In the genomic region with DNA sequence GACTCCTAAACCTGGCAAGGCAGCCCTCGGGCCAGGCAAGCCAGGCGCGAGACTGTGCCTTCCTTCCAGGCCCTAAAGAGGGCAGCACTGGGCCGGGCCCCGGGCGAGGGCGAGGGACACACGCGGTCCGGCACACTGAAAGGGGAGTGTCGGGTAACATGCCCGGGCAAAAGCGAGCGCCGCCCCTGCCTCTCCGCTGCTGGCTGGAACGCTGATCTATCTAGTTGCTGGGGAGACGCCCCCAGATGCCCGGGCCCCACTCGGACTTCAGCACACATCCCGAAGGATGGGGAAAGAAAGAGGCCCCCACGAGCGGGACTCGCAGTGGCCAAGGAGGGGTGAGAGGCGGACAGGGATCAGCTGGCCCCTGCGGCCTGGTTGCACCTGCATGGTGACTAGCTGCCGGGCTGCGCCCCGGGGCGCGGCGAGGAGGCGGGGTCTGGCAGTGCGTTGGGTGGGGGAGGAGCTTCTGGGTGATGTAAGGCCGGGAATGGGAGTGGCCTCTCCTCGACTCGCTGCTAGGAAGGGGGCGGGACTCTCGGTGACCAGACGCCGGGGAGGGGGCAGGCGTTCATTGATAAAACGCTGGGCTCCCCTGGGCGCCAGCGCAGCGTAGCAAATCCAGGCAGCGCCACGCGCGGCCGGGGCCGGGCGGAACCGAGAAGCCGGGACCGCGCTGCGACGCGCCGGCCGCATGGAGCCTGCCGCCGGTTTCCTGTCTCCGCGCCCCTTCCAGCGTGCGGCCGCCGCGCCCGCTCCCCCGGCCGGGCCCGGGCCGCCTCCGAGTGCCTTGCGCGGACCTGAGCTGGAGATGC, we compare ENCODE assay signal across 8 cellular contexts. TPM values are rescaled to one million over a fixed set of nuclear protein-coding genes. Genes with fewer than 3 reads are reported as not detected.
DNase-seq lines count a peak whose midpoint lies in the region; ATAC-seq and TF ChIP-seq lines count a peak whose summit lies in the region.

TSS of gene PLK3 (plus strand) at position 608 of the 815 bp plus-strand sequence. CDS start at position 695, 87 bp downstream.

- peaks cover 19% of the 10 kb centered on the region for H3K79me2 ChIP-seq in DOHH2 (ENCODE audit: control insufficient read depth, low read length)

- H3K4me3 ChIP-seq in DOHH2 (ENCODE audit: low read length) (peak within 1 kb of the TSS; percentile 87), Peyer's patch (peak within 1 kb of the TSS; percentile 66 to 89 (median 75)), muscle layer of duodenum (ENCODE audit: low read depth in 1 of 2, low read length in 2 of 2) (peak within 1 kb of the TSS; percentile 80 to 83)

- H3K9me3 ChIP-seq in DOHH2 (ENCODE audit: control insufficient read depth, insufficient read depth, low read length) (no peaks in the 10 kb centered on the region), KOPT-K1 (ENCODE audit: insufficient read depth, low read length, poor library complexity, severe bottlenecking) (no peaks in the 10 kb centered on the region), Peyer's patch (no peaks in the 10 kb centered on the region), muscle layer of duodenum (ENCODE audit: control insufficient read depth in 1 of 2, low read length in 2 of 2) (no peaks in the 10 kb centered on the region)

- ATAC-seq in GM21786 (IDR thresholded peaks at IDR 0.05; ENCODE audit: unreplicated experiment): peak; percentile 79
- peak; percentile 92 for ATAC-seq in esophagus mucosa

- no peaks in the 10 kb centered on the region for H3K9me2 ChIP-seq in DOHH2 (replicated peaks; ENCODE audit: control insufficient read depth, low read length)

- no peaks in the 10 kb centered on the region for H4K20me1 ChIP-seq in DOHH2 (ENCODE audit: control insufficient read depth, insufficient read depth, low read depth, low read length)

- peak; percentile 87 for TF ChIP-seq CTCF in DOHH2 (IDR thresholded peaks at IDR 0.05; ENCODE audit: low read depth, low read length, poor library complexity, severe bottlenecking)
- TF ChIP-seq CTCF in Peyer's patch (IDR thresholded peaks at IDR 0.05): peak; percentile 78 to 98 (median 92)

- H3K27me3 ChIP-seq in DOHH2 (ENCODE audit: control insufficient read depth, low read length): no peaks in the 10 kb centered on the region
- H3K27me3 ChIP-seq in Peyer's patch: no peaks in the 10 kb centered on the region
- no peaks in the 10 kb centered on the region for H3K27me3 ChIP-seq in muscle layer of duodenum (ENCODE audit: low read depth, low read length)

- H3K4me1 ChIP-seq in DOHH2 (ENCODE audit: control insufficient read depth, low read length) (peaks cover 30% of the 10 kb centered on the region), Peyer's patch (peaks cover 0 to 29% (median 8%) of the 10 kb centered on the region in 4 donors), muscle layer of duodenum (ENCODE audit: control insufficient read depth in 1 of 2, insufficient read depth in 2 of 2, low read length in 2 of 2) (peaks cover 0 to 15% of the 10 kb centered on the region in 2 donors)

- H3F3A ChIP-seq in DOHH2 (ENCODE audit: control insufficient read depth, insufficient read depth): no peaks in the 10 kb centered on the region

- H3K36me3 ChIP-seq in DOHH2 (ENCODE audit: control insufficient read depth, low read length): peaks cover 30% of the 10 kb centered on the region
- H3K36me3 ChIP-seq in KOPT-K1 (ENCODE audit: insufficient read depth, low read length): peaks cover 29% of the 10 kb centered on the region
- H3K36me3 ChIP-seq in Peyer's patch: peaks cover 0 to 20% (median 0%) of the 10 kb centered on the region in 3 donors
- H3K36me3 ChIP-seq in muscle layer of duodenum (ENCODE audit: control insufficient read depth in 1 of 2, insufficient read depth in 2 of 2, low read length in 2 of 2): peaks cover 19 to 24% of the 10 kb centered on the region in 2 donors

- H3K4me2 ChIP-seq in DOHH2 (ENCODE audit: low read length): peak within 1 kb of the TSS; percentile 96

- DNase-seq in Peyer's patch: peak; percentile 99
- DNase-seq in activated T-cell treated with anti-CD3 and anti-CD28 coated beads, Interleukin-2, amount 50 U/mL, for 48 hours: peak; percentile 98 to 99
- DNase-seq in stimulated activated CD8-positive, alpha-beta memory T cell treated with anti-CD3 and anti-CD28 coated beads, Interleukin-7, amount 100 ng/mL, for 4 hours (ENCODE audit: low read depth in 2 of 2): peak; percentile 97

- H3K27ac ChIP-seq in DOHH2 (ENCODE audit: low read depth, low read length) (peak within 1 kb of the TSS; percentile 62), KOPT-K1 (ENCODE audit: low read depth, low read length, poor library complexity, severe bottlenecking) (peak within 1 kb of the TSS; percentile 81), Peyer's patch (peak within 1 kb of the TSS; percentile 85 to 98 (median 94)), muscle layer of duodenum (ENCODE audit: low read length) (peak within 1 kb of the TSS; percentile 71)

- TF ChIP-seq POLR2A in Peyer's patch (IDR thresholded peaks at IDR 0.05): peak; percentile 77 to 95

RNA-seq across cellular contexts. Expression of gene PLK3, which starts in this region (rescaled TPM):
- total RNA-seq in Peyer's patch: 10 to 100 TPM in 3 of 4 donors, 1 to 10 TPM in 1; 7.7 to 28.1 (median 23.5) TPM
- 20.7 TPM for total RNA-seq in esophagus mucosa

Comparison
In these comparisons a context has a peak if more than half of its experiments do, and no peak if none do; other contexts are left out.
1. Peak in every context shown above with its lines: DNase-seq, ATAC-seq, H3K4me3 ChIP-seq and H3K27ac ChIP-seq.